14 cellular contexts compared by ENCODE assay signal in the genomic region with DNA sequence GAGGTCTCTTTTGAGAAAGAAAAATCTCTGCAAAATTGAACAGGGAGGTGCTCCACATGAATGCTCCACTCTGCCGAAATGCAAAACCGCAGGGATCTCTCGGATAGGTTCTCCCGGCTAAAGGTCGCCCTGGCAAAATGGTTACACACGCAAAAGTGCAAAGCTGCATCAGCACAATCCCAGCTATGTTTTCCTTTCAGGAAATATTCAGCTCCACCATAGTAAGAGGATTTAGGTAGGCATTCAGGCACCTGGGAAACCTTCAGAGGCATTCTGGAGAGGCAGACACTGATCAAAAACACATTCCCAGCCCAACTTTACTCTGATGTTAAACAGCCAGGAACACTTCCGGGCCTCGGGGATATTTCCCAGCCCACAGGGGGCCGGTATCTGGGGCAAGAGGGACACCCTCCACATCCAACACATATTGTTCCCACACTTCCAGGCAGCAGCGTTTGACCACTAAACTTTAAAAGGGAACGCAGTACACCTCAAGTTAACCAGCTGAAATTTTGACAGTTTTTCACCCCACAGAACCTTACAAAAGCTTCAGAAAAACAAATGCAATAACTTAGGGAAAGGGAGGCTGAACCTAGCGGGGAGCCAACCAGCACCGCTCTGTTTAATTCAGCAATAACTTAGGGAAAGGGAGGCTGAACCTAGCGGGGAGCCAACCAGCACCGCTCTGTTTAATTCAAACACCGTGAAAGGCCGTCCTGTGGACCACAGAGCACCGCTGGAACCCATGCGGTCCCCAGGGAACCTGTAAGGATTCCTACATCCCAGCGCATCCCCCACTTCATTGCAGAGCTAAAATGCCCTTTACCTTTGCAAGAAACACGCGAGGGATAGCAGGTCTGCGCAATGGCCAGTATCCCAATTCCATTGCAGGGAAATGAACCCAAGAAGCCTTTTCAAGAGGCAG. TPM values are rescaled to one million over a fixed set of nuclear protein-coding genes. Genes with fewer than 3 reads are reported as not detected.
DNase-seq lines count a peak whose midpoint lies in the region; ATAC-seq, FAIRE-seq and TF ChIP-seq lines count a peak whose summit lies in the region.
"Had no signal": no experiment of that assay in that cellular context is flagged by ENCODE, and none has a peak within 500 bp of the region (broad histone marks: within the 10 kb centered on the region; RNA-seq: fewer than 3 reads in every experiment).

No MANE protein-coding gene starts in this region.

- H3K4me1 Mint-ChIP-seq in endodermal cell = peaks cover 57% of the 10 kb centered on the region

- no peaks in the 10 kb centered on the region for H3K9me2 ChIP-seq in neural cell (ENCODE audit: insufficient read depth, low read length)

- H3K4me3 ChIP-seq in cardiac muscle cell (peak overlapping the region; percentile 22), endodermal cell (ENCODE audit: low read length) (peak overlapping the region; percentile 79), neural cell (ENCODE audit: low read length) (peak overlapping the region; percentile 63), uterus (peak overlapping the region in 1 of 2 donors; percentile 57)

- H4K20me1 ChIP-seq in neural cell (ENCODE audit: insufficient read depth) = no peaks in the 10 kb centered on the region

- no peaks in the 10 kb centered on the region for H3K9me3 ChIP-seq in cardiac muscle cell (ENCODE audit: low read depth)
- H3K9me3 ChIP-seq in endodermal cell (ENCODE audit: control insufficient read depth, low read length) = peaks cover 18% of the 10 kb centered on the region
- no peaks in the 10 kb centered on the region for H3K9me3 ChIP-seq in neural cell (ENCODE audit: low read length)
- H3K9me3 ChIP-seq in uterus = no peaks in the 10 kb centered on the region

- H3K36me3 ChIP-seq in cardiac muscle cell (no peaks in the 10 kb centered on the region), endodermal cell (ENCODE audit: control insufficient read depth, insufficient read depth, low read length) (peaks cover 4% of the 10 kb centered on the region), neural cell (ENCODE audit: insufficient read depth, low read length) (no peaks in the 10 kb centered on the region), uterus (no peaks in the 10 kb centered on the region)

- H3K79me2 ChIP-seq in neural cell (replicated peaks; ENCODE audit: insufficient read depth, low read length) = peaks cover 9% of the 10 kb centered on the region

- 15 to 18% methylated on average over 11 to 23 of the region's 23 CpGs for whole genome bisulfite sequencing in endodermal cell (ENCODE audit: insufficient coverage in 1 of 2, insufficient read length in 1 of 2), 2 experiments

- H3K36me3 Mint-ChIP-seq in endodermal cell (ENCODE audit: low read depth) = peaks cover 3% of the 10 kb centered on the region

- no peaks in the 10 kb centered on the region for H3K4me1 ChIP-seq in cardiac muscle cell (ENCODE audit: low read depth)
- H3K4me1 ChIP-seq in endodermal cell (ENCODE audit: control insufficient read depth, insufficient read depth, low read length) = peaks cover 25% of the 10 kb centered on the region
- H3K4me1 ChIP-seq in uterus = peaks cover 0 to 14% of the 10 kb centered on the region in 2 donors

- H2AFZ ChIP-seq in neural cell (ENCODE audit: low read depth, low read length) = no peak overlapping the region

- H3K4me2 ChIP-seq in neural cell (ENCODE audit: low read length) = peak overlapping the region; percentile 13

- H3K9me3 Mint-ChIP-seq in endodermal cell = peaks cover 16% of the 10 kb centered on the region
- H3K9me3 Mint-ChIP-seq: activated CD8-positive, alpha-beta T cell treated with anti-CD3 and anti-CD28 coated beads for 36 hours had no signal

- H3K9ac ChIP-seq in endodermal cell (ENCODE audit: extremely low read depth, low read length, poor library complexity, severe bottlenecking) (peak overlapping the region; percentile 23), neural cell (ENCODE audit: low read length) (no peak overlapping the region)

- H3K27me3 ChIP-seq in cardiac muscle cell = peaks cover 39% of the 10 kb centered on the region
- H3K27me3 ChIP-seq in endodermal cell (ENCODE audit: control insufficient read depth, insufficient read depth, low read length, poor library complexity, severe bottlenecking) = no peaks in the 10 kb centered on the region
- peaks cover 30% of the 10 kb centered on the region for H3K27me3 ChIP-seq in neural cell (ENCODE audit: insufficient read depth, low read depth, low read length)
- no peaks in the 10 kb centered on the region for H3K27me3 ChIP-seq in uterus

- ATAC-seq in GM21423 (IDR thresholded peaks at IDR 0.05; ENCODE audit: unreplicated experiment) (no peak), GM21390 (IDR thresholded peaks at IDR 0.05; ENCODE audit: unreplicated experiment) (no peak)
- ATAC-seq: activated CD8-positive, alpha-beta T cell treated with anti-CD3 and anti-CD28 coated beads for 36 hours had no signal

- H3K4me3 Mint-ChIP-seq in endodermal cell = peak overlapping the region; percentile 74
- H3K4me3 Mint-ChIP-seq: activated CD8-positive, alpha-beta T cell treated with anti-CD3 and anti-CD28 coated beads for 36 hours had no signal

- no peak for FAIRE-seq in H54 (lab: Jason Lieb, UNC)

- no peak for TF ChIP-seq RAD21 in neural cell (conservative IDR thresholded peaks at IDR 0.05)

- intact Hi-C loops in cardiac septum (cut with DNase I) = no loop called here
- intact Hi-C loops in uterus (cut with DNase I; ENCODE audit: low total_unique reads) = no loop called here

- H3K27ac ChIP-seq in cardiac muscle cell (no peak overlapping the region), endodermal cell (ENCODE audit: low read depth, low read length) (peak overlapping the region; percentile 33), neural cell (ENCODE audit: low read length) (no peak overlapping the region), uterus (peak overlapping the region; percentile 28 to 80)

- peaks cover 8% of the 10 kb centered on the region for H3K27me3 Mint-ChIP-seq in endodermal cell (ENCODE audit: insufficient read depth)

- no peak for TF ChIP-seq EP300 in neural cell (conservative IDR thresholded peaks at IDR 0.05; ENCODE audit: poor library complexity, severe bottlenecking)

- peak overlapping the region; percentile 78 for H3K27ac Mint-ChIP-seq in endodermal cell
- H3K27ac Mint-ChIP-seq: activated CD8-positive, alpha-beta T cell treated with anti-CD3 and anti-CD28 coated beads for 36 hours had no signal

- TF ChIP-seq POLR2A in uterus (IDR thresholded peaks at IDR 0.05) (no peak), H54 (IDR thresholded peaks at IDR 0.05; ENCODE audit: low read depth, low read length) (no peak)

- TF ChIP-seq CTCF in cardiac muscle cell (IDR thresholded peaks at IDR 0.05; ENCODE audit: low read depth, low read length) (no peak), endodermal cell (conservative IDR thresholded peaks at IDR 0.05) (no peak), neural cell (IDR thresholded peaks at IDR 0.05; ENCODE audit: poor library complexity, severe bottlenecking) (no peak), uterus (IDR thresholded peaks at IDR 0.05) (no peak)

- DNase-seq in cardiac muscle cell (ENCODE audit: low read depth in 1 of 2, low spot score in 1 of 2) (no peak), cardiac septum (ENCODE audit: low spot score) (no peak), endodermal cell (no peak), uterus (no peak), H54 (ENCODE audit: insufficient read length, low spot score) (no peak)
- DNase-seq: 8988T; activated CD8-positive, alpha-beta T cell treated with anti-CD3 and anti-CD28 coated beads for 36 hours; GDM1; mammary epithelial cell; NCI-H2029; stimulated activated CD4-positive, alpha-beta T cell treated with anti-CD3 and anti-CD28 coated beads, Interleukin-1b, Interleukin-23, amount 100 ng/mL, for 48 hours had no signal

- peaks cover 6% of the 10 kb centered on the region for H3F3A ChIP-seq in neural cell (ENCODE audit: insufficient read depth, low read length, poor library complexity, severe bottlenecking)

TF ChIP-seq in neural cell, 6 proteins besides CTCF, POLR2A, EP300 and RAD21:
- no peak for TF ChIP-seq SMC3 (conservative IDR thresholded peaks at IDR 0.05; ENCODE audit: poor library complexity)
- no peak for TF ChIP-seq MXI1 (conservative IDR thresholded peaks at IDR 0.05; ENCODE audit: poor library complexity, severe bottlenecking)
- no peak for TF ChIP-seq EZH2 (IDR thresholded peaks at IDR 0.05; ENCODE audit: borderline replicate concordance, insufficient read depth, low read length, poor library complexity, severe bottlenecking)
- no peak for TF ChIP-seq POLR2AphosphoS5 (IDR thresholded peaks at IDR 0.05)
- TF ChIP-seq TAF1 (IDR thresholded peaks at IDR 0.05; ENCODE audit: low read depth) = no peak
- TF ChIP-seq, protein P1, sequence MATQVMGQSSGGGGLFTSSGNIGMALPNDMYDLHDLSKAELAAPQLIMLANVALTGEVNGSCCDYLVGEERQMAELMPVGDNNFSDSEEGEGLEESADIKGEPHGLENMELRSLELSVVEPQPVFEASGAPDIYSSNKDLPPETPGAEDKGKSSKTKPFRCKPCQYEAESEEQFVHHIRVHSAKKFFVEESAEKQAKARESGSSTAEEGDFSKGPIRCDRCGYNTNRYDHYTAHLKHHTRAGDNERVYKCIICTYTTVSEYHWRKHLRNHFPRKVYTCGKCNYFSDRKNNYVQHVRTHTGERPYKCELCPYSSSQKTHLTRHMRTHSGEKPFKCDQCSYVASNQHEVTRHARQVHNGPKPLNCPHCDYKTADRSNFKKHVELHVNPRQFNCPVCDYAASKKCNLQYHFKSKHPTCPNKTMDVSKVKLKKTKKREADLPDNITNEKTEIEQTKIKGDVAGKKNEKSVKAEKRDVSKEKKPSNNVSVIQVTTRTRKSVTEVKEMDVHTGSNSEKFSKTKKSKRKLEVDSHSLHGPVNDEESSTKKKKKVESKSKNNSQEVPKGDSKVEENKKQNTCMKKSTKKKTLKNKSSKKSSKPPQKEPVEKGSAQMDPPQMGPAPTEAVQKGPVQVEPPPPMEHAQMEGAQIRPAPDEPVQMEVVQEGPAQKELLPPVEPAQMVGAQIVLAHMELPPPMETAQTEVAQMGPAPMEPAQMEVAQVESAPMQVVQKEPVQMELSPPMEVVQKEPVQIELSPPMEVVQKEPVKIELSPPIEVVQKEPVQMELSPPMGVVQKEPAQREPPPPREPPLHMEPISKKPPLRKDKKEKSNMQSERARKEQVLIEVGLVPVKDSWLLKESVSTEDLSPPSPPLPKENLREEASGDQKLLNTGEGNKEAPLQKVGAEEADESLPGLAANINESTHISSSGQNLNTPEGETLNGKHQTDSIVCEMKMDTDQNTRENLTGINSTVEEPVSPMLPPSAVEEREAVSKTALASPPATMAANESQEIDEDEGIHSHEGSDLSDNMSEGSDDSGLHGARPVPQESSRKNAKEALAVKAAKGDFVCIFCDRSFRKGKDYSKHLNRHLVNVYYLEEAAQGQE (IDR thresholded peaks at IDR 0.05; ENCODE audit: borderline replicate concordance) = no peak

RNA-seq across cellular contexts. Expression of a gene that starts 45.9 kb away (rescaled TPM):
- total RNA-seq in cardiac muscle cell = 5.7 and 8.0 TPM in 2 replicates
- 2.7 and 3.3 TPM in 2 replicates for polyA plus RNA-seq in cardiac muscle cell
- total RNA-seq in cardiac septum = 29.0 TPM
- 10 to 100 TPM; 33.8 to 38.5 TPM for total RNA-seq in endodermal cell
- 18.1 TPM for polyA plus RNA-seq in endodermal cell (2013, experiment 1 of 2)
- 19.3 TPM for polyA plus RNA-seq in endodermal cell (2013, experiment 2 of 2)
- polyA plus RNA-seq in neural cell = 0.28 and 0.58 TPM in 2 replicates
- 1.5 TPM in 2 replicates for polyA minus RNA-seq in neural cell
- 100 to 1,000 TPM in 1 of 4 donors, 10 to 100 TPM in 3; 27.2 to 110 (median 47.5) TPM for total RNA-seq in uterus

Comparison
In these comparisons a context has a peak if more than half of its experiments do, and no peak if none do; other contexts are left out.
1. H3K27ac ChIP-seq: peak in endodermal cell (single experiment) and uterus (2 of 2); none in cardiac muscle cell (single experiment) and neural cell (single experiment).